19 cellular contexts compared by ENCODE assay signal in genomic region chr6:142026471-142026870, GRCh38.
DNase-seq lines count a peak whose midpoint lies in the region; ATAC-seq, FAIRE-seq and TF ChIP-seq lines count a peak whose summit lies in the region.
"Had no signal": no experiment of that assay in that cellular context is flagged by ENCODE, and none has a peak within 500 bp of the region (broad histone marks: within the 10 kb centered on the region; RNA-seq: fewer than 3 reads in every experiment).

No MANE protein-coding gene starts in this region.

- H3K4me3 Mint-ChIP-seq in Caco-2 (ENCODE audit: unreplicated experiment), result no peak overlapping the region
- no peak overlapping the region for H3K4me3 Mint-ChIP-seq in activated naive CD8-positive, alpha-beta T cell treated with anti-CD3 and anti-CD28 coated beads for 36 hours
- H3K4me3 Mint-ChIP-seq: CD4-positive, alpha-beta T cell; HFFc6 had no signal

- DNase-seq in Caco-2 (peak in 1 of 2 experiments; percentile 54), HT-29 (ENCODE audit: low spot score) (peak; percentile 13), bronchial epithelial cell (ENCODE audit: low read depth) (peak; percentile 79), left lung (no peak), colonic mucosa (no peak)
- DNase-seq in activated naive CD8-positive, alpha-beta T cell treated with anti-CD3 and anti-CD28 coated beads for 36 hours, result no peak
- DNase-seq: CD4-positive, alpha-beta T cell; HFFc6; MV-4-11; NCI-H1694 treated with DMSO at 0.1 percent for 48 hours; NCI-H2227 treated with DMSO at 0.1 percent for 48 hours; NCI-H510A treated with DMSO at 0.1 percent for 48 hours; NCI-H774; Peyer's patch; Right ventricle myocardium superior had no signal

- H3K9ac ChIP-seq in colonic mucosa (ENCODE audit: low read depth in 2 of 2, low read length in 2 of 2), result no peak overlapping the region
- H3K9ac ChIP-seq: KMS-11 had no signal

- H3K9me3 Mint-ChIP-seq in Caco-2 (ENCODE audit: unreplicated experiment), result peaks cover 26% of the 10 kb centered on the region
- H3K9me3 Mint-ChIP-seq in activated naive CD8-positive, alpha-beta T cell treated with anti-CD3 and anti-CD28 coated beads for 36 hours, result peaks cover 10% of the 10 kb centered on the region
- H3K9me3 Mint-ChIP-seq: HFFc6 had no signal

- H3K4me3 ChIP-seq in Caco-2 (ENCODE audit: low read depth, low read length), result no peak overlapping the region
- H3K4me3 ChIP-seq in bronchial epithelial cell (ENCODE audit: low read depth, low read length), result no peak overlapping the region
- H3K4me3 ChIP-seq in left lung, result no peak overlapping the region
- no peak overlapping the region for H3K4me3 ChIP-seq in colonic mucosa
- H3K4me3 ChIP-seq: Peyer's patch had no signal

- POLR2A ChIA-PET in Caco-2 (lab: Charles Lee), result no interaction called here

- ATAC-seq in left lung (peak; percentile 12), GM21526 (IDR thresholded peaks at IDR 0.05; ENCODE audit: low FRiP score, unreplicated experiment) (no peak)

- H3K27ac ChIP-seq in left lung, result no peak overlapping the region
- H3K27ac ChIP-seq in colonic mucosa, result no peak overlapping the region
- H3K27ac ChIP-seq: KMS-11, Peyer's patch had no signal

- intact Hi-C loops in Caco-2 (cut with micrococcal nuclease; ENCODE audit: unreplicated experiment) (loop anchor here (1.0 kb wide), 1 partner anchor 11 kb away; no protein-coding TSS in a partner anchor), left lung (cut with DNase I) (no loop called here), colonic mucosa (cut with DNase I) (no loop called here)

- no peaks in the 10 kb centered on the region for H3K36me3 ChIP-seq in Caco-2 (ENCODE audit: control insufficient read depth, insufficient read depth, low read length)
- H3K36me3 ChIP-seq in bronchial epithelial cell (ENCODE audit: control insufficient read depth, insufficient read depth, low read length), result no peaks in the 10 kb centered on the region
- no peaks in the 10 kb centered on the region for H3K36me3 ChIP-seq in left lung
- H3K36me3 ChIP-seq in colonic mucosa, result no peaks in the 10 kb centered on the region
- H3K36me3 ChIP-seq: Peyer's patch had no signal

- peaks cover 25% of the 10 kb centered on the region for H3K4me1 ChIP-seq in Caco-2
- no peaks in the 10 kb centered on the region for H3K4me1 ChIP-seq in left lung
- H3K4me1 ChIP-seq in colonic mucosa, result no peaks in the 10 kb centered on the region
- H3K4me1 ChIP-seq: Peyer's patch had no signal

- no peak for FAIRE-seq in bronchial epithelial cell (lab: Jason Lieb, UNC)
- FAIRE-seq: A204.1, GM12891 had no signal

- TF ChIP-seq CTCF in Caco-2 (IDR thresholded peaks at IDR 0.05; ENCODE audit: insufficient read depth in 1 of 2, low read depth in 1 of 2, low read length in 1 of 2, severe bottlenecking in 1 of 2, unreplicated experiment in 1 of 2) (no peak), bronchial epithelial cell (IDR thresholded peaks at IDR 0.05; ENCODE audit: insufficient read depth, low read length, severe bottlenecking) (no peak), left lung (IDR thresholded peaks at IDR 0.05) (no peak), colonic mucosa (IDR thresholded peaks at IDR 0.05) (no peak)

- H3K27me3 ChIP-seq in Caco-2 (replicated peaks; ENCODE audit: control insufficient read depth, insufficient read depth, low read length), result no peaks in the 10 kb centered on the region
- no peaks in the 10 kb centered on the region for H3K27me3 ChIP-seq in bronchial epithelial cell (ENCODE audit: control insufficient read depth, insufficient read depth, low read length)
- no peaks in the 10 kb centered on the region for H3K27me3 ChIP-seq in left lung
- no peaks in the 10 kb centered on the region for H3K27me3 ChIP-seq in colonic mucosa
- H3K27me3 ChIP-seq: Peyer's patch had no signal

- peak overlapping the region; percentile 58 for H3K27ac Mint-ChIP-seq in Caco-2 (ENCODE audit: unreplicated experiment)
- no peak overlapping the region for H3K27ac Mint-ChIP-seq in activated naive CD8-positive, alpha-beta T cell treated with anti-CD3 and anti-CD28 coated beads for 36 hours
- H3K27ac Mint-ChIP-seq: CD4-positive, alpha-beta T cell; HFFc6 had no signal

- H3K27me3 Mint-ChIP-seq in Caco-2 (ENCODE audit: insufficient read depth, unreplicated experiment), result no peaks in the 10 kb centered on the region
- H3K27me3 Mint-ChIP-seq in activated naive CD8-positive, alpha-beta T cell treated with anti-CD3 and anti-CD28 coated beads for 36 hours, result peaks cover 3% of the 10 kb centered on the region
- H3K27me3 Mint-ChIP-seq: CD4-positive, alpha-beta T cell had no signal

- no TSS peak for BruUV-seq in Caco-2 (replicated peaks; lab: Mats Ljungman, UMichigan)

- CTCF ChIA-PET in Caco-2 (lab: Charles Lee), result no interaction called here

- H3K9me3 ChIP-seq in Caco-2, result peaks cover 14% of the 10 kb centered on the region
- H3K9me3 ChIP-seq in left lung, result peaks cover 0 to 15% of the 10 kb centered on the region in 2 donors
- H3K9me3 ChIP-seq in colonic mucosa, result no peaks in the 10 kb centered on the region
- H3K9me3 ChIP-seq: Peyer's patch had no signal

- H3K36me3 Mint-ChIP-seq in Caco-2 (ENCODE audit: insufficient read depth, unreplicated experiment), result peaks cover 4% of the 10 kb centered on the region
- no peaks in the 10 kb centered on the region for H3K36me3 Mint-ChIP-seq in activated naive CD8-positive, alpha-beta T cell treated with anti-CD3 and anti-CD28 coated beads for 36 hours

- peaks cover 17% of the 10 kb centered on the region for H3K4me1 Mint-ChIP-seq in Caco-2 (ENCODE audit: low read depth, unreplicated experiment)
- no peaks in the 10 kb centered on the region for H3K4me1 Mint-ChIP-seq in activated naive CD8-positive, alpha-beta T cell treated with anti-CD3 and anti-CD28 coated beads for 36 hours

Comparison
In these comparisons a context has a peak if more than half of its experiments do, and no peak if none do; other contexts are left out.
1. DNase-seq: peak in HT-29 (single experiment) and bronchial epithelial cell (single experiment); none in left lung (0 of 2), colonic mucosa (single experiment) and activated naive CD8-positive, alpha-beta T cell treated with anti-CD3 and anti-CD28 coated beads for 36 hours (single experiment).